In genomic region chr2:237591379-237591881, GRCh38 we compare ENCODE assay signal across 1 cellular context.
TF ChIP-seq lines count a peak whose summit lies in the region.

No MANE protein-coding gene starts in this region.

TF ChIP-seq in IMR-90, 13 proteins besides CTCF, POLR2A, EP300 and RAD21 (continued from another document):
- no peak for TF ChIP-seq USF2 (IDR thresholded peaks at IDR 0.05; ENCODE audit: low read depth, low read length)
- TF ChIP-seq RFX5 (IDR thresholded peaks at IDR 0.05; ENCODE audit: low read depth, low read length): no peak
- TF ChIP-seq RCOR1 (IDR thresholded peaks at IDR 0.05; ENCODE audit: insufficient replicate concordance, low read length): no peak
- no peak for TF ChIP-seq BHLHE40 (IDR thresholded peaks at IDR 0.05; ENCODE audit: low read depth, low read length)
- no peak for TF ChIP-seq CEBPB (IDR thresholded peaks at IDR 0.05; ENCODE audit: low read depth, low read length)
- TF ChIP-seq SMC3 (IDR thresholded peaks at IDR 0.05; ENCODE audit: low read depth, low read length): no peak
- no peak for TF ChIP-seq MAZ (IDR thresholded peaks at IDR 0.05; ENCODE audit: borderline replicate concordance, low read depth, low read length)
TF ChIP-seq in IMR-90: peak in this region for 0.
